ENCODE assay signal across 8 cellular contexts in the genomic region with DNA sequence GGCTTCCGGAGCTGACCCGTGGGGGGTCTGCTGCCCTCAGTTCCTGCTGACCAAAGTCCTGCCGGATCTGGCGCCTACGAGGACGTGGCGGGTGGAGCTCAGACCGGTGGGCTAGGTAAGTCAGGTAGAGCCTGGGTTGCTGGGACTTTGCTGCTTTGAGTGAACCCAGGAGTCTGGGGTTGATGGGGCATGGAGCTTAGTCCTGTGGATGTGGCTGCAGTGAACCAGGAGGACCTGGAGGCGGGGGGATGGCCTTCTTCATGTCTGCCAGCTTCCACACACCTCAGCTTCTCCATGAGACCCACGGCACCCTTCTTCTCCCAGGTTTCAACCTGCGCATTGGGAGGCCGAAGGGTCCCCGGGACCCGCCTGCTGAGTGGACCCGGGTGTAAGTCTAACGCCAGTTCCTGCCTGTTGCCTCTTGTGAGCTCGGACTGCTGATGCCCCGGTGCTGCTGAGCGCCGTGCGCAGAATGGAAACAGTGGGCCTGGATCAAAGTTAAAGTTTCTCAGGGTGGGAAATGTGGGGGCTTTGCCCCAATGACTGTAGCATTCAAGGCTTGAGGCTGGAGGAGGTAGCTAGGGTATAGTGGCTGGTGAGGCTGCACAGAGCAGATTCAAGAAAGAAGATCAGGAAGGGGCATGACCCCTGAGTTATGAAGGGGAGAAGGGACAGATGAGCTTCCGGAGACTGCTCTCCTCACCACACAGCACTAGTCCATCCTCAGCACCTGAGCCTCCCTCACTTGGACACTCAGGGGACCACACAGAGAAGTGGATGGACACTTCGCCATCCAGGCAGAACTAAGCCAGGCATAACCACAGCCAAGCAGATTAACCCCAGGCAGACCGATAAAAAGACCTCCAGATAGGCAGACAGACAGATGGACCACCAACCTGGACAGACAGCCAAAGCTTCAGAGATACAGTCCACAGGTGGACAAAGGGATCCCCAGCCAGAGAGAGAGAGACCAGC.
A peak's percentile ranks its signal among the peaks of the same experiment; 100 is the strongest.
DNase-seq lines count a peak whose midpoint lies in the region; ATAC-seq and TF ChIP-seq lines count a peak whose summit lies in the region.

No MANE protein-coding gene starts in this region.

- H3K9me3 ChIP-seq in KOPT-K1 (ENCODE audit: insufficient read depth, low read length, poor library complexity, severe bottlenecking) (no peaks in the 10 kb centered on the region), neutrophil (no peaks in the 10 kb centered on the region)

- H3K4me1 ChIP-seq in neutrophil (ENCODE audit: control insufficient read depth in 1 of 2, insufficient read depth in 1 of 2, low read depth in 1 of 2, low read length in 1 of 2): peaks cover 55 to 64% of the 10 kb centered on the region in 2 experiments

- no peak for TF ChIP-seq POLR2A in GM18505 (IDR thresholded peaks at IDR 0.05; ENCODE audit: borderline replicate concordance, extremely low read depth, insufficient read depth, insufficient read length)

- H3K9me3 Mint-ChIP-seq in effector memory CD8-positive, alpha-beta T cell: no peaks in the 10 kb centered on the region

- H3K4me3 Mint-ChIP-seq in effector memory CD8-positive, alpha-beta T cell: peak overlapping the region; percentile 83 to 88

- H3K4me1 Mint-ChIP-seq in effector memory CD8-positive, alpha-beta T cell (ENCODE audit: low read depth in 2 of 2): peaks cover 69 to 72% of the 10 kb centered on the region in 2 donors

- ATAC-seq in GM19035 (IDR thresholded peaks at IDR 0.05; ENCODE audit: unreplicated experiment): peak; percentile 1
- no peak for ATAC-seq in effector memory CD8-positive, alpha-beta T cell (replicated peaks)
- no peak for ATAC-seq in GM18505 (IDR thresholded peaks at IDR 0.05; ENCODE audit: unreplicated experiment)
- no peak for ATAC-seq in GM21367 (IDR thresholded peaks at IDR 0.05; ENCODE audit: unreplicated experiment)

- H3K27ac Mint-ChIP-seq in effector memory CD8-positive, alpha-beta T cell: peak overlapping the region; percentile 95 to 97

- DNase-seq in effector memory CD8-positive, alpha-beta T cell: no peak
- DNase-seq in activated gamma-delta T cell (lab: John Stamatoyannopoulos, UW) (no peak), superior temporal gyrus (ENCODE audit: extremely low spot score) (no peak)

- peaks cover 34% of the 10 kb centered on the region for H3K36me3 Mint-ChIP-seq in effector memory CD8-positive, alpha-beta T cell (ENCODE audit: insufficient read depth)

- H3K27me3 Mint-ChIP-seq in effector memory CD8-positive, alpha-beta T cell: no peaks in the 10 kb centered on the region

- H3K36me3 ChIP-seq in KOPT-K1 (ENCODE audit: insufficient read depth, low read length) (no peaks in the 10 kb centered on the region), neutrophil (peaks cover 16% of the 10 kb centered on the region)

- H3K27ac ChIP-seq in KOPT-K1 (ENCODE audit: low read depth, low read length, poor library complexity, severe bottlenecking): peak overlapping the region; percentile 61
- H3K27ac ChIP-seq in neutrophil: peak overlapping the region; percentile 91

- no peak for TF ChIP-seq CTCF in neutrophil (IDR thresholded peaks at IDR 0.05)

- H3K4me3 ChIP-seq in neutrophil (ENCODE audit: low read depth in 1 of 2, low read length in 1 of 2): peak overlapping the region; percentile 77 to 97

- no peaks in the 10 kb centered on the region for H3K27me3 ChIP-seq in neutrophil
